11 cellular contexts compared by ENCODE assay signal in the genomic region with DNA sequence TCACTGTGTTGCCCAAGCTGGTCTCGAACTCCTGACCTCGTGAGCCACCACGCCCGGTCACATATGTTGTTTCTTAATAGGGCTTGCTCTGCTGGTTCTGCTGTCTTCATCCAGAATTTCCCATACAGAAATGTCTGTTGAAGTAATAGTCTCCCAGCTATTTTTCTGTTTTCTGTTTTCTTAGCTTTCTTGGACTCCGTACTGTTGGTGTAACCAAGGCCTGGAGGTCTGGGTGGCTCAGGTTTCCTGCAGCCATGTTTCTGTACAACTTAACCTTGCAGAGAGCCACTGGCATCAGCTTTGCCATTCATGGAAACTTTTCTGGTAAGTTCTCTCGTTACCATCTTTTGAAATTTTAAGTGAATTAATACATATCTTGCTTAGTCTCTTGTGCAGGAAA. TPM values are rescaled to one million over a fixed set of nuclear protein-coding genes. Genes with fewer than 3 reads are reported as not detected.
DNase-seq lines count a peak whose midpoint lies in the region; ATAC-seq and TF ChIP-seq lines count a peak whose summit lies in the region.
"Had no signal": no experiment of that assay in that cellular context is flagged by ENCODE, and none has a peak within 500 bp of the region (broad histone marks: within the 10 kb centered on the region; RNA-seq: fewer than 3 reads in every experiment).

No MANE protein-coding gene starts in this region.

- no peaks in the 10 kb centered on the region for H3K9me3 Mint-ChIP-seq in activated CD8-positive, alpha-beta memory T cell treated with anti-CD3 and anti-CD28 coated beads, Interleukin-2, amount 10 ng/mL, durations not matched to agents 7 days and 5 days (ENCODE audit: low read depth)

- peak overlapping the region; percentile 99 for H3K4me2 ChIP-seq in PC-3 (ENCODE audit: low read length)

- no peak overlapping the region for H3K27ac ChIP-seq in PC-3 (ENCODE audit: low read length)
- H3K27ac ChIP-seq: C4-2B, left ventricle myocardium inferior, spleen had no signal

- H3K27me3 ChIP-seq in PC-3 (ENCODE audit: low read length), result no peaks in the 10 kb centered on the region
- H3K27me3 ChIP-seq: spleen had no signal

- H3K4me3 Mint-ChIP-seq in activated CD8-positive, alpha-beta memory T cell treated with anti-CD3 and anti-CD28 coated beads, Interleukin-2, amount 10 ng/mL, durations not matched to agents 7 days and 5 days, result peak overlapping the region; percentile 96

- no peak overlapping the region for H3K9ac ChIP-seq in PC-3 (ENCODE audit: low read length)

- H2AFZ ChIP-seq in PC-3 (ENCODE audit: low read length), result no peak overlapping the region

- no peak for DNase-seq in activated CD8-positive, alpha-beta memory T cell treated with anti-CD3 and anti-CD28 coated beads, Interleukin-2, amount 10 ng/mL, durations not matched to agents 7 days and 5 days
- no peak for DNase-seq in activated CD8-positive, alpha-beta memory T cell treated with anti-CD3 and anti-CD28 coated beads, Interleukin-2, amount 50 U/mL, for 4 hours
- DNase-seq in PC-3 (no peak), epithelial cell of esophagus (ENCODE audit: low read depth) (no peak), skeletal muscle cell (ENCODE audit: low read depth) (no peak), NCI-H2171 treated with DMSO at 0.1 percent for 48 hours (lab: John Stamatoyannopoulos, UW) (no peak), NCI-H1436 treated with DMSO at 0.1 percent for 48 hours (lab: John Stamatoyannopoulos, UW) (no peak)
- DNase-seq: left ventricle myocardium inferior, spleen had no signal

- no peaks in the 10 kb centered on the region for H3F3A ChIP-seq in PC-3 (ENCODE audit: low read length, unreplicated experiment)

- POLR2A ChIA-PET in PC-3 (lab: Charles Lee; ENCODE audit: unreplicated experiment), result no interaction called here

- peak overlapping the region; percentile 88 for H3K27ac Mint-ChIP-seq in activated CD8-positive, alpha-beta memory T cell treated with anti-CD3 and anti-CD28 coated beads, Interleukin-2, amount 10 ng/mL, durations not matched to agents 7 days and 5 days

- peaks cover 48% of the 10 kb centered on the region for H3K4me1 Mint-ChIP-seq in activated CD8-positive, alpha-beta memory T cell treated with anti-CD3 and anti-CD28 coated beads, Interleukin-2, amount 10 ng/mL, durations not matched to agents 7 days and 5 days

- H3K9me2 ChIP-seq in PC-3 (replicated peaks; ENCODE audit: low read length), result no peaks in the 10 kb centered on the region

- no TSS peak for BruUV-seq in PC-3 (replicated peaks; lab: Mats Ljungman, UMichigan)

- H3K79me2 ChIP-seq in PC-3 (ENCODE audit: low read length), result peaks cover 91% of the 10 kb centered on the region

- no peaks in the 10 kb centered on the region for H3K27me3 Mint-ChIP-seq in activated CD8-positive, alpha-beta memory T cell treated with anti-CD3 and anti-CD28 coated beads, Interleukin-2, amount 10 ng/mL, durations not matched to agents 7 days and 5 days

- no peak for TF ChIP-seq CTCF in PC-3 (conservative IDR thresholded peaks at IDR 0.05; ENCODE audit: low read depth, low read length)
- TF ChIP-seq CTCF in epithelial cell of esophagus (IDR thresholded peaks at IDR 0.05; ENCODE audit: insufficient read depth, low read depth, low read length, missing control alignments), result no peak

- H3K9me3 ChIP-seq in PC-3 (ENCODE audit: low read length), result no peaks in the 10 kb centered on the region
- H3K9me3 ChIP-seq: left ventricle myocardium inferior, spleen had no signal

- ATAC-seq in activated CD8-positive, alpha-beta memory T cell treated with anti-CD3 and anti-CD28 coated beads, Interleukin-2, amount 10 ng/mL, durations not matched to agents 7 days and 5 days, result no peak
- ATAC-seq in PC-3 (no peak), HG03039 (IDR thresholded peaks at IDR 0.05; ENCODE audit: unreplicated experiment) (no peak)

- H3K36me3 ChIP-seq in PC-3 (ENCODE audit: low read depth, low read length), result peaks cover 26% of the 10 kb centered on the region

- H3K4me3 ChIP-seq in PC-3 (ENCODE audit: low read length) (peak overlapping the region; percentile 93), epithelial cell of esophagus (ENCODE audit: low read length) (peak overlapping the region; percentile 10), skeletal muscle cell (ENCODE audit: low read depth, low read length) (peak overlapping the region; percentile 20)
- H3K4me3 ChIP-seq: left ventricle myocardium inferior had no signal

- H3K4me1 ChIP-seq in PC-3 (ENCODE audit: insufficient read depth, low read length), result peaks cover 31% of the 10 kb centered on the region

- peaks cover 53% of the 10 kb centered on the region for H3K36me3 Mint-ChIP-seq in activated CD8-positive, alpha-beta memory T cell treated with anti-CD3 and anti-CD28 coated beads, Interleukin-2, amount 10 ng/mL, durations not matched to agents 7 days and 5 days

- peaks cover 24% of the 10 kb centered on the region for H4K20me1 ChIP-seq in PC-3 (ENCODE audit: low read length)

- CTCF ChIA-PET in activated CD8-positive, alpha-beta memory T cell treated with anti-CD3 and anti-CD28 coated beads, Interleukin-2, amount 10 ng/mL, durations not matched to agents 7 days and 5 days (lab: Charles Lee), result interaction anchor here (1.1 to 2.4 kb wide), 2 partner anchors 18 to 212 kb away, joined by 3 to 16 read pairs; no protein-coding TSS in a partner anchor
- CTCF ChIA-PET in PC-3 (lab: Charles Lee), result no interaction called here

- intact Hi-C loops in PC-3 (cut with micrococcal nuclease), result loop anchor here (5.0 kb wide), 1 partner anchor 126 kb away; no protein-coding TSS in a partner anchor

RNA-seq across cellular contexts. Expression of gene SF3B3, which starts 2.8 kb away (rescaled TPM):
- 100 to 1,000 TPM; 407 to 541 TPM for total RNA-seq in activated CD8-positive, alpha-beta memory T cell treated with anti-CD3 and anti-CD28 coated beads, Interleukin-2, amount 10 ng/mL, durations not matched to agents 7 days and 5 days
- 133 and 181 TPM in 2 replicates for total RNA-seq in PC-3 (2014; rRNA removed)

RNA-seq across cellular contexts. Expression of gene COG4, which starts 3.0 kb away (rescaled TPM):
- 10 to 100 TPM; 67.3 to 72.5 TPM for total RNA-seq in activated CD8-positive, alpha-beta memory T cell treated with anti-CD3 and anti-CD28 coated beads, Interleukin-2, amount 10 ng/mL, durations not matched to agents 7 days and 5 days
- 35.5 and 56.4 TPM in 2 replicates for total RNA-seq in PC-3 (2014; rRNA removed)

Comparison
In these comparisons a context has a peak if more than half of its experiments do, and no peak if none do; other contexts are left out.
1. H3K4me3 ChIP-seq: peak in every context shown above with its lines; median percentile 93 in PC-3; 20 in skeletal muscle cell; 10 in epithelial cell of esophagus.